30 cellular contexts compared by ENCODE assay signal in the genomic region with DNA sequence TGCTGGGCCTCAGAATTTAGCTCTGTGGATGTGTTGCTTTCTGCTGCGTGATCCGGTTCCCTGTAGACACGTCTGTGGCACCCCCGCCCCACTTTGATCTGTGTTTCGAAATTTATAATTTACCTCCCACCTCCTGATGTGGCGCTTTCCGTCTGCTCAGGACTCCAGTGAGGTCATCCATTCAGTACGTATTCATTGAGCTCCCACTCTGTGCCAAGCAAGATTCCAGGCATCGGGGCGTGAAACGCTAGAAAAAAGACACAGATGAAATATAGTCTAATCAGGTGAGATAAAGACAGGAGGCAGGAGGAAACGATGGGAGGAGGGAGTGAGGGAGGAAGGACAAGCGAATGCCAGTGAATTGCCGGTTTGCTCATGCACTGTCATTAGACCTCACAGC.
DNase-seq lines count a peak whose midpoint lies in the region; ATAC-seq and TF ChIP-seq lines count a peak whose summit lies in the region.
"Had no signal": no experiment of that assay in that cellular context is flagged by ENCODE, and none has a peak within 500 bp of the region (broad histone marks: within the 10 kb centered on the region; RNA-seq: fewer than 3 reads in every experiment).

No MANE protein-coding gene starts in this region.

- H3K27ac Mint-ChIP-seq in nephron progenitor cell: peak overlapping the region; percentile 20
- H3K27ac Mint-ChIP-seq: CD14-positive monocyte, HFFc6 had no signal

- no peaks in the 10 kb centered on the region for H3K36me3 ChIP-seq in heart left ventricle
- H3K36me3 ChIP-seq in OCI-LY7 (ENCODE audit: insufficient read depth, low read length): no peaks in the 10 kb centered on the region
- H3K36me3 ChIP-seq: BE2C, SJSA1 had no signal

- H3K27me3 Mint-ChIP-seq in nephron progenitor cell (ENCODE audit: low read depth, poor library complexity): peaks cover 5% of the 10 kb centered on the region

- H3K79me2 ChIP-seq in OCI-LY7 (ENCODE audit: insufficient read depth, low read depth, low read length): no peaks in the 10 kb centered on the region

- H3K27ac ChIP-seq in heart left ventricle: no peak overlapping the region
- no peak overlapping the region for H3K27ac ChIP-seq in OCI-LY7 (ENCODE audit: low read depth, low read length, poor library complexity, severe bottlenecking)
- H3K27ac ChIP-seq: HL-60, SJSA1 had no signal

- CTCF ChIA-PET in OCI-LY7 (lab: Charles Lee; ENCODE audit: unreplicated experiment): no interaction called here

- H3K4me3 ChIP-seq in heart left ventricle: no peak overlapping the region
- H3K4me3 ChIP-seq in fibroblast of pulmonary artery (replicated peaks; ENCODE audit: low read depth, low read length): no peak overlapping the region
- no peak overlapping the region for H3K4me3 ChIP-seq in OCI-LY7 (ENCODE audit: low read depth, low read length, poor library complexity, severe bottlenecking)
- H3K4me3 ChIP-seq: SJSA1 had no signal

- H3K9me3 Mint-ChIP-seq in nephron progenitor cell: no peaks in the 10 kb centered on the region
- H3K9me3 Mint-ChIP-seq: CD14-positive monocyte; CD8-positive, alpha-beta memory T cell; H9 had no signal

- H4K20me1 ChIP-seq in OCI-LY7 (ENCODE audit: insufficient read depth, low read length): no peaks in the 10 kb centered on the region

- DNase-seq in Right ventricle myocardium inferior (ENCODE audit: missing footprints) (peak; percentile 58), heart left ventricle (no peak), fibroblast of pulmonary artery (ENCODE audit: low read depth) (peak; percentile 8), nephron progenitor cell (no peak), OCI-LY7 (ENCODE audit: low spot score) (no peak), RKO (ENCODE audit: low spot score) (no peak)
- DNase-seq: 8988T; ACHN; BE2C; CD8-positive, alpha-beta memory T cell; DMS 273 treated with DMSO at 0.1 percent for 48 hours; DMS79; EL; GDM1; H9; HFFc6; Karpas-422; NCI-H1092; NCI-H1417 treated with DMSO at 0.1 percent for 48 hours; NCI-H1694 treated with DMSO at 0.1 percent for 48 hours; NCI-H2081; NCI-H2171 treated with DMSO at 0.1 percent for 48 hours; NCI-H524; NCI-H774; PC-3 had no signal

- ATAC-seq in Right ventricle myocardium inferior: no peak
- ATAC-seq in heart left ventricle: no peak
- ATAC-seq in GM18519 (IDR thresholded peaks at IDR 0.05; ENCODE audit: low FRiP score, unreplicated experiment): no peak
- ATAC-seq in HG02588 (IDR thresholded peaks at IDR 0.05; ENCODE audit: unreplicated experiment): no peak
- ATAC-seq: PC-3 had no signal

- no peak overlapping the region for H3K4me3 Mint-ChIP-seq in nephron progenitor cell
- H3K4me3 Mint-ChIP-seq: CD14-positive monocyte; CD8-positive, alpha-beta memory T cell; H9; HFFc6 had no signal

- no peak overlapping the region for H2AFZ ChIP-seq in OCI-LY7 (ENCODE audit: low read length)

- POLR2A ChIA-PET in OCI-LY7 (lab: Charles Lee): no interaction called here

- no TSS peak for BruUV-seq in OCI-LY7 (replicated peaks; lab: Mats Ljungman, UMichigan)

- intact Hi-C loops in Right ventricle myocardium inferior (cut with DNase I) (no loop called here), heart left ventricle (cut with DNase I) (no loop called here), OCI-LY7 (cut with micrococcal nuclease; ENCODE audit: unreplicated experiment) (no loop called here)

- WGBS in heart left ventricle, 4 donors: 63 to 71% (median 66%) methylated on average over 14 of the region's 14 CpGs

- peaks cover 0 to 5% (median 0%) of the 10 kb centered on the region in 9 donors for H3K27me3 ChIP-seq in heart left ventricle
- H3K27me3 ChIP-seq: BE2C, SJSA1 had no signal

- TF ChIP-seq POLR2A in heart left ventricle (IDR thresholded peaks at IDR 0.05): no peak

- peaks cover 65% of the 10 kb centered on the region for H3K4me1 Mint-ChIP-seq in nephron progenitor cell
- H3K4me1 Mint-ChIP-seq: CD14-positive monocyte; CD8-positive, alpha-beta memory T cell had no signal

- H3K9me2 ChIP-seq in OCI-LY7 (ENCODE audit: insufficient read depth, low read length): no peaks in the 10 kb centered on the region

- H3K36me3 Mint-ChIP-seq in nephron progenitor cell (ENCODE audit: low read depth): no peaks in the 10 kb centered on the region
- H3K36me3 Mint-ChIP-seq: CD14-positive monocyte; CD8-positive, alpha-beta memory T cell had no signal

- H3K4me2 ChIP-seq in OCI-LY7 (ENCODE audit: low read length): no peak overlapping the region

- TF ChIP-seq CTCF in heart left ventricle (IDR thresholded peaks at IDR 0.05) (no peak), fibroblast of pulmonary artery (IDR thresholded peaks at IDR 0.05; ENCODE audit: low read length, missing control alignments) (no peak), nephron progenitor cell (IDR thresholded peaks at IDR 0.05) (no peak), OCI-LY7 (conservative IDR thresholded peaks at IDR 0.05; ENCODE audit: low read length) (no peak)

- H3K4me1 ChIP-seq in heart left ventricle (no peaks in the 10 kb centered on the region), OCI-LY7 (ENCODE audit: insufficient read depth, low read length, poor library complexity, severe bottlenecking) (no peaks in the 10 kb centered on the region)
- H3K4me1 ChIP-seq: BE2C, SJSA1 had no signal

- H3K9me3 ChIP-seq in heart left ventricle: no peaks in the 10 kb centered on the region
- no peaks in the 10 kb centered on the region for H3K9me3 ChIP-seq in OCI-LY7 (ENCODE audit: low read length)
- H3K9me3 ChIP-seq: BE2C, SJSA1 had no signal

Comparison
In these comparisons a context has a peak if more than half of its experiments do, and no peak if none do; other contexts are left out.
1. DNase-seq: peak in Right ventricle myocardium inferior (single experiment) and fibroblast of pulmonary artery (single experiment); none in heart left ventricle (0 of 5), nephron progenitor cell (single experiment), OCI-LY7 (single experiment) and RKO (single experiment).